In genomic region chr21:37065561-37066177, GRCh38 we compare ENCODE assay signal across 2 cellular contexts.
TF ChIP-seq lines count a peak whose summit lies in the region.

No MANE protein-coding gene starts in this region.

TF ChIP-seq in HepG2, 621 proteins besides CTCF, POLR2A, EP300 and RAD21:
- no peak for TF ChIP-seq TFE3 (CRISPR knock-in tag; IDR thresholded peaks at IDR 0.05)
- peak; percentile 41; the same call in 1 of the 2 replicates for TF ChIP-seq RFX1 (IDR thresholded peaks at IDR 0.05)

TF ChIP-seq in WTC11, 78 proteins besides CTCF, POLR2A, EP300 and RAD21:
- TF ChIP-seq HMGA2 (CRISPR knock-in tag; IDR thresholded peaks at IDR 0.05) = peak; percentile 69; the same call in 1 of the 2 replicates
- TF ChIP-seq, protein P1, sequence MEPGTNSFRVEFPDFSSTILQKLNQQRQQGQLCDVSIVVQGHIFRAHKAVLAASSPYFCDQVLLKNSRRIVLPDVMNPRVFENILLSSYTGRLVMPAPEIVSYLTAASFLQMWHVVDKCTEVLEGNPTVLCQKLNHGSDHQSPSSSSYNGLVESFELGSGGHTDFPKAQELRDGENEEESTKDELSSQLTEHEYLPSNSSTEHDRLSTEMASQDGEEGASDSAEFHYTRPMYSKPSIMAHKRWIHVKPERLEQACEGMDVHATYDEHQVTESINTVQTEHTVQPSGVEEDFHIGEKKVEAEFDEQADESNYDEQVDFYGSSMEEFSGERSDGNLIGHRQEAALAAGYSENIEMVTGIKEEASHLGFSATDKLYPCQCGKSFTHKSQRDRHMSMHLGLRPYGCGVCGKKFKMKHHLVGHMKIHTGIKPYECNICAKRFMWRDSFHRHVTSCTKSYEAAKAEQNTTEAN (CRISPR knock-in tag; IDR thresholded peaks at IDR 0.05) = no peak
